Comparison of ENCODE assay signal across 1 cellular context in the genomic region with DNA sequence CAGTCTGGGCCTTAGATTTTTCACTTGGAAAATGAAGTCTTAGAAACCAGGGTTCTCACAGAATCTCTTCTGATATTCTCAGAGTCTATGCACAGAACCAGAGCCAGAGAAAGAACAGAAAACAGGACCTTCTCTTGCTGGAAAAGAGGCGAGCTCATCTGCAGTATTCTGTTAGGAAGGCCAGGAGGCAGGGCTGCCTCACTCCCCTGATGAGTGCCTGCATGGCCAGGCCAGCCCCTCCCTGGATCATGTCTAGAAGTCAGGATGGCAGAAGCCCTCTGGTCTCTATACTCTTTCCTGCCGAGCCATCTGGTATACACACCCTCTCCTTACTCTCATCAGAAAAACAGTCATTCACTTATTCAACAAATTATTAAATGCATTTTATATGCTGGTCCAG.
TF ChIP-seq lines count a peak whose summit lies in the region.

No MANE protein-coding gene starts in this region.

TF ChIP-seq in GM23338, 12 proteins besides CTCF, POLR2A, EP300 and RAD21 (continued from another document):
- TF ChIP-seq, protein P1, sequence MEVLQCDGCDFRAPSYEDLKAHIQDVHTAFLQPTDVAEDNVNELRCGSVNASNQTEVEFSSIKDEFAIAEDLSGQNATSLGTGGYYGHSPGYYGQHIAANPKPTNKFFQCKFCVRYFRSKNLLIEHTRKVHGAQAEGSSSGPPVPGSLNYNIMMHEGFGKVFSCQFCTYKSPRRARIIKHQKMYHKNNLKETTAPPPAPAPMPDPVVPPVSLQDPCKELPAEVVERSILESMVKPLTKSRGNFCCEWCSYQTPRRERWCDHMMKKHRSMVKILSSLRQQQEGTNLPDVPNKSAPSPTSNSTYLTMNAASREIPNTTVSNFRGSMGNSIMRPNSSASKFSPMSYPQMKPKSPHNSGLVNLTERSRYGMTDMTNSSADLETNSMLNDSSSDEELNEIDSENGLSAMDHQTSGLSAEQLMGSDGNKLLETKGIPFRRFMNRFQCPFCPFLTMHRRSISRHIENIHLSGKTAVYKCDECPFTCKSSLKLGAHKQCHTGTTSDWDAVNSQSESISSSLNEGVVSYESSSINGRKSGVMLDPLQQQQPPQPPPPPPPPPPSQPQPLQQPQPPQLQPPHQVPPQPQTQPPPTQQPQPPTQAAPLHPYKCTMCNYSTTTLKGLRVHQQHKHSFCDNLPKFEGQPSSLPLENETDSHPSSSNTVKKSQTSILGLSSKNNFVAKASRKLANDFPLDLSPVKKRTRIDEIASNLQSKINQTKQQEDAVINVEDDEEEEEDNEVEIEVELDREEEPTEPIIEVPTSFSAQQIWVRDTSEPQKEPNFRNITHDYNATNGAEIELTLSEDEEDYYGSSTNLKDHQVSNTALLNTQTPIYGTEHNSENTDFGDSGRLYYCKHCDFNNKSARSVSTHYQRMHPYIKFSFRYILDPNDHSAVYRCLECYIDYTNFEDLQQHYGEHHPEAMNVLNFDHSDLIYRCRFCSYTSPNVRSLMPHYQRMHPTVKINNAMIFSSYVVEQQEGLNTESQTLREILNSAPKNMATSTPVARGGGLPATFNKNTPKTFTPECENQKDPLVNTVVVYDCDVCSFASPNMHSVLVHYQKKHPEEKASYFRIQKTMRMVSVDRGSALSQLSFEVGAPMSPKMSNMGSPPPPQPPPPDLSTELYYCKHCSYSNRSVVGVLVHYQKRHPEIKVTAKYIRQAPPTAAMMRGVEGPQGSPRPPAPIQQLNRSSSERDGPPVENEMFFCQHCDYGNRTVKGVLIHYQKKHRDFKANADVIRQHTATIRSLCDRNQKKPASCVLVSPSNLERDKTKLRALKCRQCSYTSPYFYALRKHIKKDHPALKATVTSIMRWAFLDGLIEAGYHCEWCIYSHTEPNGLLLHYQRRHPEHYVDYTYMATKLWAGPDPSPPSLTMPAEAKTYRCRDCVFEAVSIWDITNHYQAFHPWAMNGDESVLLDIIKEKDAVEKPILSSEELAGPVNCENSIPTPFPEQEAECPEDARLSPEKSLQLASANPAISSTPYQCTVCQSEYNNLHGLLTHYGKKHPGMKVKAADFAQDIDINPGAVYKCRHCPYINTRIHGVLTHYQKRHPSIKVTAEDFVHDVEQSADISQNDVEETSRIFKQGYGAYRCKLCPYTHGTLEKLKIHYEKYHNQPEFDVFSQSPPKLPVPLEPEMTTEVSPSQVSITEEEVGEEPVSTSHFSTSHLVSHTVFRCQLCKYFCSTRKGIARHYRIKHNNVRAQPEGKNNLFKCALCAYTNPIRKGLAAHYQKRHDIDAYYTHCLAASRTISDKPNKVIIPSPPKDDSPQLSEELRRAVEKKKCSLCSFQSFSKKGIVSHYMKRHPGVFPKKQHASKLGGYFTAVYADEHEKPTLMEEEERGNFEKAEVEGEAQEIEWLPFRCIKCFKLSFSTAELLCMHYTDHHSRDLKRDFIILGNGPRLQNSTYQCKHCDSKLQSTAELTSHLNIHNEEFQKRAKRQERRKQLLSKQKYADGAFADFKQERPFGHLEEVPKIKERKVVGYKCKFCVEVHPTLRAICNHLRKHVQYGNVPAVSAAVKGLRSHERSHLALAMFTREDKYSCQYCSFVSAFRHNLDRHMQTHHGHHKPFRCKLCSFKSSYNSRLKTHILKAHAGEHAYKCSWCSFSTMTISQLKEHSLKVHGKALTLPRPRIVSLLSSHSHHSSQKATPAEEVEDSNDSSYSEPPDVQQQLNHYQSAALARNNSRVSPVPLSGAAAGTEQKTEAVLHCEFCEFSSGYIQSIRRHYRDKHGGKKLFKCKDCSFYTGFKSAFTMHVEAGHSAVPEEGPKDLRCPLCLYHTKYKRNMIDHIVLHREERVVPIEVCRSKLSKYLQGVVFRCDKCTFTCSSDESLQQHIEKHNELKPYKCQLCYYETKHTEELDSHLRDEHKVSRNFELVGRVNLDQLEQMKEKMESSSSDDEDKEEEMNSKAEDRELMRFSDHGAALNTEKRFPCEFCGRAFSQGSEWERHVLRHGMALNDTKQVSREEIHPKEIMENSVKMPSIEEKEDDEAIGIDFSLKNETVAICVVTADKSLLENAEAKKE (CRISPR knock-in tag; IDR thresholded peaks at IDR 0.05) = no peak
- no peak for TF ChIP-seq JUNB (IDR thresholded peaks at IDR 0.05; ENCODE audit: unreplicated experiment)
